In the genomic region with DNA sequence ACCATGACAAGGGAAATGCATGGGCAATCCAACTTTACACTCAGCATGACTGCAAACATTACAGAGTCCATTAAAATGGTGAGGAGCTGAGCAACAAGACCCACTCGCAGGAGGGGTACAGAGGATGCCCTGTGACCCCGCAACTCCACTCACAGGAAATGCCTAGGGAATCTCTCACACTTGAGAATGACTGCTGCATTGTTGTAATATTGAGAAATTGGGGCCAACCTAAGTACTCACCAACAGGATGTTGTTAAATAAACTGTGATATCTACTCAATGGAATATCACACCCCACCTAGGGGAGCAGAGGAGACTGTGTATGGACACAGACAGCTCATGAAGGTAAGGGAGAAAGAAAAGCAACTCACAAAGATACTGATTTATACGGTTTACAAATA, we compare ENCODE assay signal across 11 cellular contexts. TPM values are rescaled to one million over a fixed set of nuclear protein-coding genes. Genes with fewer than 3 reads are reported as not detected.
DNase-seq lines count a peak whose midpoint lies in the region; ATAC-seq and TF ChIP-seq lines count a peak whose summit lies in the region.
"Had no signal": no experiment of that assay in that cellular context is flagged by ENCODE, and none has a peak within 500 bp of the region (broad histone marks: within the 10 kb centered on the region; RNA-seq: fewer than 3 reads in every experiment).

No MANE protein-coding gene starts in this region.

- H3K79me2 ChIP-seq in mammary epithelial cell (ENCODE audit: insufficient read depth, low read length), result no peaks in the 10 kb centered on the region
- no peaks in the 10 kb centered on the region for H3K79me2 ChIP-seq in mesendoderm (ENCODE audit: control insufficient read depth, insufficient read depth, low read length)

- intact Hi-C loops in CD8-positive, alpha-beta T cell (cut with DNase I, micrococcal nuclease), result no loop called here
- intact Hi-C loops in mammary epithelial cell (cut with micrococcal nuclease), result loop anchor here (5.0 to 10.0 kb wide), 3 partner anchors 96 to 274 kb away; a partner anchor contains a TSS
- intact Hi-C loops in CD14-positive monocyte (cut with micrococcal nuclease), result no loop called here

- H3K23ac ChIP-seq in mesendoderm (ENCODE audit: low read length), result no peak overlapping the region

- H3K4me3 ChIP-seq in CD8-positive, alpha-beta T cell (ENCODE audit: low read depth, low read length), result no peak overlapping the region
- H3K4me3 ChIP-seq in mammary epithelial cell (replicated peaks in 1 of 3; ENCODE audit: insufficient read depth in 1 of 3, low read depth in 2 of 3, low read length in 3 of 3), result no peak overlapping the region
- no peak overlapping the region for H3K4me3 ChIP-seq in mesendoderm (ENCODE audit: low read length)

- H3K9me3 Mint-ChIP-seq in CD8-positive, alpha-beta T cell, result no peaks in the 10 kb centered on the region
- H3K9me3 Mint-ChIP-seq in IgD-negative memory B cell, result no peaks in the 10 kb centered on the region
- no peaks in the 10 kb centered on the region for H3K9me3 Mint-ChIP-seq in CD14-positive monocyte

- peaks cover 15% of the 10 kb centered on the region for H3K36me3 Mint-ChIP-seq in CD8-positive, alpha-beta T cell
- no peaks in the 10 kb centered on the region for H3K36me3 Mint-ChIP-seq in IgD-negative memory B cell
- peaks cover 16 to 19% of the 10 kb centered on the region in 2 donors for H3K36me3 Mint-ChIP-seq in CD14-positive monocyte

- H3K27ac Mint-ChIP-seq in CD8-positive, alpha-beta T cell, result peak overlapping the region; percentile 64
- H3K27ac Mint-ChIP-seq in IgD-negative memory B cell, result peak overlapping the region in 2 of 3 donors; percentile 53 to 69
- peak overlapping the region in 1 of 7 donors; percentile 26 for H3K27ac Mint-ChIP-seq in CD14-positive monocyte

- H3K27me3 Mint-ChIP-seq in CD8-positive, alpha-beta T cell (ENCODE audit: low read depth), result no peaks in the 10 kb centered on the region
- peaks cover 3% of the 10 kb centered on the region for H3K27me3 Mint-ChIP-seq in IgD-negative memory B cell
- H3K27me3 Mint-ChIP-seq in CD14-positive monocyte (ENCODE audit: low read depth in 3 of 3), result peaks cover 1 to 15% (median 7%) of the 10 kb centered on the region in 3 donors

- CTCF ChIA-PET in CD8-positive, alpha-beta T cell (lab: Charles Lee), result interaction anchor here (1.2 kb wide), 1 partner anchor 49 kb away, joined by 3 read pairs; no protein-coding TSS in a partner anchor
- CTCF ChIA-PET in mammary epithelial cell (lab: Charles Lee; ENCODE audit: low non-redundant PET), result no interaction called here

- H3K27ac ChIP-seq in CD8-positive, alpha-beta T cell (ENCODE audit: low read depth, low read length), result no peak overlapping the region
- H3K27ac ChIP-seq in mammary epithelial cell (ENCODE audit: insufficient read depth, low read depth, low read length) (peak overlapping the region; percentile 93), mesendoderm (ENCODE audit: low read depth, low read length) (no peak overlapping the region)
- H3K27ac ChIP-seq: KMS-11 had no signal

- H4K8ac ChIP-seq in mesendoderm (ENCODE audit: low read depth, low read length), result no peak overlapping the region

- no peak overlapping the region for H3K56ac ChIP-seq in mesendoderm (ENCODE audit: low read length)

- H2AK5ac ChIP-seq in mesendoderm (ENCODE audit: low read length), result no peak overlapping the region

- no peak for TF ChIP-seq CTCF in CD8-positive, alpha-beta T cell (IDR thresholded peaks at IDR 0.05)
- no peak for TF ChIP-seq CTCF in mammary epithelial cell (conservative IDR thresholded peaks at IDR 0.05 in 1 of 2, IDR thresholded peaks at IDR 0.05 in 1 of 2; ENCODE audit: extremely low read depth in 1 of 2, insufficient read depth in 1 of 2, low read depth in 1 of 2, low read length in 2 of 2)
- no peak for TF ChIP-seq CTCF in CD14-positive monocyte (IDR thresholded peaks at IDR 0.05)

- no peak overlapping the region for H3K4ac ChIP-seq in mesendoderm (ENCODE audit: low read depth, low read length)

- H3K36me3 ChIP-seq in CD8-positive, alpha-beta T cell (ENCODE audit: insufficient read depth, low read length), result no peaks in the 10 kb centered on the region
- H3K36me3 ChIP-seq in mammary epithelial cell (ENCODE audit: insufficient read depth, low read length), result no peaks in the 10 kb centered on the region
- H3K36me3 ChIP-seq in mesendoderm (ENCODE audit: control insufficient read depth, insufficient read depth, low read length), result peaks cover 2% of the 10 kb centered on the region

- H2BK15ac ChIP-seq in mesendoderm (replicated peaks; ENCODE audit: low read depth), result no peak overlapping the region

- H4K5ac ChIP-seq in mesendoderm (ENCODE audit: low read length), result no peak overlapping the region

- no peak for ATAC-seq in CD8-positive, alpha-beta T cell
- no peak for ATAC-seq in GM18873 (IDR thresholded peaks at IDR 0.05; ENCODE audit: low FRiP score, unreplicated experiment)

- no peak overlapping the region for H2BK120ac ChIP-seq in mesendoderm (ENCODE audit: low read depth, low read length)

- H3K4me2 ChIP-seq in mammary epithelial cell (ENCODE audit: insufficient read depth, low read depth, low read length), result peak overlapping the region; percentile 43
- H3K4me2 ChIP-seq in mesendoderm (ENCODE audit: low read length), result no peak overlapping the region
- H3K4me2 ChIP-seq: KMS-11 had no signal

- DNase-seq in CD8-positive, alpha-beta T cell, result peak in 1 of 7 experiments; percentile 23
- DNase-seq in mammary epithelial cell (peak; percentile 84), mesendoderm (peak; percentile 19), T1000 (lab: John Stamatoyannopoulos, UW) (no peak), CD14-positive monocyte (ENCODE audit: low spot score) (no peak)
- DNase-seq in activated CD4-positive, alpha-beta T cell treated with anti-CD3 and anti-CD28 coated beads, Interleukin-2, amount 50 U/mL, for 1 hour, result no peak
- DNase-seq: activated naive CD4-positive, alpha-beta T cell treated with anti-CD3 and anti-CD28 coated beads, Interleukin-2, amount 50 U/mL, for 16 hours; NCI-H526 had no signal

- POLR2A ChIA-PET in CD8-positive, alpha-beta T cell (lab: Charles Lee), result interaction anchor here (2.0 kb wide), 1 partner anchor 10 kb away, joined by 5 read pairs; no protein-coding TSS in a partner anchor

- no peaks in the 10 kb centered on the region for H4K20me1 ChIP-seq in mammary epithelial cell (ENCODE audit: insufficient read depth, low read length)

- H3K27me3 ChIP-seq in CD8-positive, alpha-beta T cell (ENCODE audit: insufficient read depth, low read length), result no peaks in the 10 kb centered on the region
- no peaks in the 10 kb centered on the region for H3K27me3 ChIP-seq in mammary epithelial cell (ENCODE audit: insufficient read depth, low read length)
- no peaks in the 10 kb centered on the region for H3K27me3 ChIP-seq in mesendoderm (ENCODE audit: insufficient read depth, low read length, poor library complexity)

- no TSS peak for BruUV-seq in mammary epithelial cell (replicated peaks; lab: Mats Ljungman, UMichigan)

- dilution Hi-C loops in mammary epithelial cell (cut with HindIII; ENCODE audit: low sequenced_read_pairs), result no loop called here

- peaks cover 5% of the 10 kb centered on the region for H3K4me1 Mint-ChIP-seq in CD8-positive, alpha-beta T cell (ENCODE audit: low read depth)
- H3K4me1 Mint-ChIP-seq in IgD-negative memory B cell (peaks cover 7 to 13% (median 8%) of the 10 kb centered on the region in 3 donors), CD14-positive monocyte (peaks cover 19% of the 10 kb centered on the region)

- H3K9me3 ChIP-seq in CD8-positive, alpha-beta T cell (ENCODE audit: low read length), result no peaks in the 10 kb centered on the region
- H3K9me3 ChIP-seq in mammary epithelial cell (replicated peaks; ENCODE audit: insufficient read depth, low read length), result no peaks in the 10 kb centered on the region

- no peaks in the 10 kb centered on the region for H3K79me1 ChIP-seq in mesendoderm (ENCODE audit: low read length)

- H3K9ac ChIP-seq in mammary epithelial cell (ENCODE audit: insufficient read depth, low read length) (peak overlapping the region; percentile 50), mesendoderm (ENCODE audit: low read length) (no peak overlapping the region)
- H3K9ac ChIP-seq: KMS-11 had no signal

- in situ Hi-C loops in mammary epithelial cell (cut with MboI; ENCODE audit: low sequenced_read_pairs in 2 of 2), result no loop called here

- H2BK5ac ChIP-seq in mesendoderm (ENCODE audit: low read length), result no peak overlapping the region

- no peak overlapping the region for H2AFZ ChIP-seq in mammary epithelial cell (ENCODE audit: low read depth, low read length)

- no peak overlapping the region for H3K4me3 Mint-ChIP-seq in CD8-positive, alpha-beta T cell
- no peak overlapping the region for H3K4me3 Mint-ChIP-seq in IgD-negative memory B cell
- no peak overlapping the region for H3K4me3 Mint-ChIP-seq in CD14-positive monocyte

- 19% methylated on average over 3 of the region's 3 CpGs for WGBS in mammary epithelial cell (ENCODE audit: low coverage, missing lambda C conversion rate)
- no CpG with 5 or more reads among the region's 3 CpGs for WGBS in mesendoderm (ENCODE audit: extremely low coverage, insufficient coverage, low lambda C conversion rate)

- no peaks in the 10 kb centered on the region for H3K4me1 ChIP-seq in CD8-positive, alpha-beta T cell (ENCODE audit: insufficient read depth, low read length)
- H3K4me1 ChIP-seq in mammary epithelial cell (ENCODE audit: insufficient read depth, low read length) (peaks cover 40% of the 10 kb centered on the region), mesendoderm (ENCODE audit: control insufficient read depth, low read depth, low read length) (no peaks in the 10 kb centered on the region)

- H3K18ac ChIP-seq in mesendoderm (ENCODE audit: low read length), result no peak overlapping the region

RNA-seq across cellular contexts. Expression of a gene that starts 53.4 kb away (rescaled TPM):
- total RNA-seq in CD8-positive, alpha-beta T cell, result not detected
- not detected for polyA plus RNA-seq in IgD-negative memory B cell
- under 1 TPM; 0.33 to 0.64 TPM for total RNA-seq in mammary epithelial cell
- 4.9 TPM for polyA plus RNA-seq in mammary epithelial cell
- polyA minus RNA-seq in mammary epithelial cell, result 4.2 TPM
- 0.06 TPM for polyA plus RNA-seq in mesendoderm (2013, experiment 1 of 2)
- 0.08 TPM for polyA plus RNA-seq in mesendoderm (2013, experiment 2 of 2)
- not detected for polyA plus RNA-seq in CD14-positive monocyte

Comparison
In these comparisons a context has a peak if more than half of its experiments do, and no peak if none do; other contexts are left out.
1. DNase-seq: peak in mammary epithelial cell (single experiment) and mesendoderm (single experiment); none in activated CD4-positive, alpha-beta T cell treated with anti-CD3 and anti-CD28 coated beads, Interleukin-2, amount 50 U/mL, for 1 hour (single experiment), T1000 (single experiment) and CD14-positive monocyte (single experiment).